ENCODE assay signal across 8 cellular contexts in the genomic region with DNA sequence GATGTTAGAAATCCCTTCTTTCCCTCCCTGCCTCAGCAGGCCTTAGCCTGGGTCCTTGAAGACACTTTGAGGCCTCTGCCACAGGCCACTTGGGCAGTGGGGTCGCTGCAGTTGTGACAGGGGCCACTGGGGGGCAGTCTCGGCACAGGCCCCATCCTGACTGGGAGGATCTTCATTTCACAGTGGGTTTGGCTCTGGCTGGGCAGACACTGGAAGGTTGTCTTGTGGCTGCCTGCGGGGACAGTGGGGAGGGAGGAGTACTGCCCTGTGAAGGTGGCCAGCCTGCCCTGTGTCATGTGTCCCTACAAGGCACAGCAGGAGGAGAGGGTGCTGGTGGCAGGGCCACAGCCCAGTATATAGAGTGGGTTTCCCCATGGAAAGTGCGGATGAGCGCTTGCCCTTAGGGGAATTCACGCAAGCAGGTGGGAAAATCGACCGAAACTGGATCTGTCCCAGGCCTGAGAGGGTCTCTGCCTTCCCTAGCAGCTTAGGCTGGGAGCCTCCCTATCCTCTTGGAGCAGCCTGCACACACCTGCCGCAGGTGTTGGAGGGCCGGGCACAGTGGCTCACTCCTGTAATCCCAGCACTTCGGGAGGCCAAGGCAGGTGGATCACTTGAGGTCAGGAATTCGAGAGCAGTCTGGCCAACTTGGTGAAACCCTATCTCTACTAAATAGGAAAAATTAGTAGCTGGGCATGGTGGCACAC. TPM values are rescaled to one million over a fixed set of nuclear protein-coding genes. Genes with fewer than 3 reads are reported as not detected.
DNase-seq lines count a peak whose midpoint lies in the region; ATAC-seq and TF ChIP-seq lines count a peak whose summit lies in the region.

No MANE protein-coding gene starts in this region.

- H4K91ac ChIP-seq in H9 (ENCODE audit: insufficient read length, low read depth, low read length), result no peak overlapping the region

- no peak overlapping the region for H2BK120ac ChIP-seq in H9 (ENCODE audit: low read depth, low read length, poor library complexity, severe bottlenecking)

- peak overlapping the region; percentile 60 to 97 (median 84); a peak in 4 of 7 replicates for H3K27ac Mint-ChIP-seq in H9
- no peak overlapping the region for H3K27ac Mint-ChIP-seq in activated T-helper 2 cell treated with anti-CD3 and anti-CD28 coated beads, Interferon-gamma antibody, Interleukin-2, Interleukin-4, amounts not matched to agents 10 μg/mL and 5 μg/mL and 100 μg/mL, durations not matched to agents 14 hours and 24 hours and 36 hours

- H3K79me1 ChIP-seq in H9 (ENCODE audit: insufficient read depth, low read depth, low read length, poor library complexity, severe bottlenecking), result no peaks in the 10 kb centered on the region

- no peak overlapping the region for H2BK5ac ChIP-seq in H9 (ENCODE audit: insufficient read length, low read length)

- H3K14ac ChIP-seq in H9 (ENCODE audit: insufficient read depth, low read length), result no peak overlapping the region

- H3K4ac ChIP-seq in H9 (ENCODE audit: low read depth, low read length), result no peak overlapping the region

- DNase-seq in BE2C (peak; percentile 81), H9 (peak; percentile 85), Peyer's patch (peak; percentile 59 to 84 (median 77)), foreskin fibroblast (peak; percentile 32 to 73), upper lobe of right lung (peak; percentile 71), GDM1 (lab: John Stamatoyannopoulos, UW) (no peak)
- peak; percentile 40 for DNase-seq in activated T-helper 2 cell treated with anti-CD3 and anti-CD28 coated beads, Interferon-gamma antibody, Interleukin-2, Interleukin-4, amounts not matched to agents 10 μg/mL and 5 μg/mL and 100 μg/mL, durations not matched to agents 14 hours and 24 hours and 36 hours (ENCODE audit: low spot score)

- H3K9me3 ChIP-seq in BE2C (no peaks in the 10 kb centered on the region), H9 (ENCODE audit: control insufficient read depth, low read depth, low read length) (no peaks in the 10 kb centered on the region), Peyer's patch (no peaks in the 10 kb centered on the region), parathyroid adenoma (ENCODE audit: control insufficient read depth, low read length) (no peaks in the 10 kb centered on the region), upper lobe of right lung (no peaks in the 10 kb centered on the region)

- H2BK20ac ChIP-seq in H9 (ENCODE audit: low read depth, low read length, poor library complexity, severe bottlenecking), result no peak overlapping the region

- WGBS in H9 (ENCODE audit: extremely low coverage, insufficient read length, low lambda C conversion rate), result no CpG with 5 or more reads among the region's 12 CpGs

- H2AK5ac ChIP-seq in H9 (ENCODE audit: insufficient read length, low read length), result no peak overlapping the region

- H3K27me3 Mint-ChIP-seq in H9 (ENCODE audit: low read depth), result no peaks in the 10 kb centered on the region; the same call in 1 of the 2 replicates
- H3K27me3 Mint-ChIP-seq in activated T-helper 2 cell treated with anti-CD3 and anti-CD28 coated beads, Interferon-gamma antibody, Interleukin-2, Interleukin-4, amounts not matched to agents 10 μg/mL and 5 μg/mL and 100 μg/mL, durations not matched to agents 14 hours and 24 hours and 36 hours (ENCODE audit: low read depth), result no peaks in the 10 kb centered on the region

- peaks cover 57 to 93% (median 91%) of the 10 kb centered on the region in 3 experiments for H3K36me3 Mint-ChIP-seq in H9 (ENCODE audit: insufficient read depth in 1 of 3, low read depth in 3 of 3)
- peaks cover 46% of the 10 kb centered on the region for H3K36me3 Mint-ChIP-seq in activated T-helper 2 cell treated with anti-CD3 and anti-CD28 coated beads, Interferon-gamma antibody, Interleukin-2, Interleukin-4, amounts not matched to agents 10 μg/mL and 5 μg/mL and 100 μg/mL, durations not matched to agents 14 hours and 24 hours and 36 hours (ENCODE audit: low read depth)

- no peak overlapping the region for H3K4me3 Mint-ChIP-seq in H9
- H3K4me3 Mint-ChIP-seq in activated T-helper 2 cell treated with anti-CD3 and anti-CD28 coated beads, Interferon-gamma antibody, Interleukin-2, Interleukin-4, amounts not matched to agents 10 μg/mL and 5 μg/mL and 100 μg/mL, durations not matched to agents 14 hours and 24 hours and 36 hours (ENCODE audit: low read depth), result no peak overlapping the region

- H2BK12ac ChIP-seq in H9 (ENCODE audit: insufficient read length, low read depth, low read length), result no peak overlapping the region

- ATAC-seq in upper lobe of right lung, result peak; percentile 73

- H2AFZ ChIP-seq in H9 (ENCODE audit: low read length) (no peak overlapping the region), parathyroid adenoma (no peak overlapping the region)

- peak; percentile 97 for TF ChIP-seq CTCF in BE2C (IDR thresholded peaks at IDR 0.05; ENCODE audit: low read depth, low read length)
- peak; percentile 97 for TF ChIP-seq CTCF in H9 (conservative IDR thresholded peaks at IDR 0.05)
- peak; percentile 60 to 89 (median 82) for TF ChIP-seq CTCF in Peyer's patch (IDR thresholded peaks at IDR 0.05)
- peak; percentile 88 for TF ChIP-seq CTCF in foreskin fibroblast (IDR thresholded peaks at IDR 0.05; ENCODE audit: low read depth, low read length)
- peak; percentile 96 for TF ChIP-seq CTCF in parathyroid adenoma (IDR thresholded peaks at IDR 0.05)
- peak; percentile 85 for TF ChIP-seq CTCF in upper lobe of right lung (IDR thresholded peaks at IDR 0.05)

- H3K79me2 ChIP-seq in H9 (ENCODE audit: insufficient read depth, low read length), result no peaks in the 10 kb centered on the region
- peaks cover under 1% of the 10 kb centered on the region for H3K79me2 ChIP-seq in parathyroid adenoma

- H3K27ac ChIP-seq in H9 (ENCODE audit: insufficient read length, low read depth, low read length) (no peak overlapping the region), Peyer's patch (no peak overlapping the region), parathyroid adenoma (no peak overlapping the region), upper lobe of right lung (no peak overlapping the region)

- no peaks in the 10 kb centered on the region for H4K20me1 ChIP-seq in H9 (ENCODE audit: control insufficient read depth, insufficient read depth, insufficient read length)

- H3K36me3 ChIP-seq in BE2C (peaks cover 99% of the 10 kb centered on the region), Peyer's patch (peaks cover 0 to 98% (median 0%) of the 10 kb centered on the region in 3 donors), parathyroid adenoma (ENCODE audit: control insufficient read depth, insufficient read depth, low read length) (no peaks in the 10 kb centered on the region), upper lobe of right lung (peaks cover 97% of the 10 kb centered on the region)

- no peak overlapping the region for H4K5ac ChIP-seq in H9 (ENCODE audit: insufficient read length, low read depth, low read length)

- H3K4me1 ChIP-seq in BE2C (peaks cover 4% of the 10 kb centered on the region; the same call in 1 of the 2 replicates), H9 (ENCODE audit: insufficient read depth, low read length) (no peaks in the 10 kb centered on the region), Peyer's patch (no peaks in the 10 kb centered on the region), parathyroid adenoma (peaks cover 17% of the 10 kb centered on the region), upper lobe of right lung (no peaks in the 10 kb centered on the region)

- intact Hi-C loops in activated T-helper 2 cell treated with anti-CD3 and anti-CD28 coated beads, Interferon-gamma antibody, Interleukin-2, Interleukin-4, amounts not matched to agents 10 μg/mL and 5 μg/mL and 100 μg/mL, durations not matched to agents 14 hours and 24 hours and 36 hours (cut with micrococcal nuclease), result loop anchor here (1.0 kb wide), 1 partner anchor 58 kb away; no protein-coding TSS in a partner anchor
- intact Hi-C loops in upper lobe of right lung (cut with DNase I), result no loop called here

- H3K9ac ChIP-seq in H9 (ENCODE audit: extremely low read depth, insufficient read length, low read length), result no peak overlapping the region
- no peak overlapping the region for H3K9ac ChIP-seq in parathyroid adenoma

- H3K23me2 ChIP-seq in H9 (ENCODE audit: insufficient read length, low read depth, low read length, poor library complexity, severe bottlenecking), result no peaks in the 10 kb centered on the region

- TF ChIP-seq POLR2A in Peyer's patch (IDR thresholded peaks at IDR 0.05), result no peak

- H3K4me1 Mint-ChIP-seq in H9, result peaks cover 4% of the 10 kb centered on the region in 2 experiments; a peak in 3 of 4 replicates
- H3K4me1 Mint-ChIP-seq in activated T-helper 2 cell treated with anti-CD3 and anti-CD28 coated beads, Interferon-gamma antibody, Interleukin-2, Interleukin-4, amounts not matched to agents 10 μg/mL and 5 μg/mL and 100 μg/mL, durations not matched to agents 14 hours and 24 hours and 36 hours (ENCODE audit: low read depth), result no peaks in the 10 kb centered on the region

- H3K4me3 ChIP-seq in BE2C (ENCODE audit: low read depth, low read length) (no peak overlapping the region), Peyer's patch (no peak overlapping the region), foreskin fibroblast (ENCODE audit: low read depth in 1 of 2, low read length in 2 of 2) (no peak overlapping the region), parathyroid adenoma (ENCODE audit: low read depth, low read length) (no peak overlapping the region), upper lobe of right lung (no peak overlapping the region)

- H4K8ac ChIP-seq in H9 (replicated peaks; ENCODE audit: insufficient read length, low read depth, low read length), result no peak overlapping the region

- H2BK15ac ChIP-seq in H9 (ENCODE audit: low read depth, low read length), result no peak overlapping the region

- no peak overlapping the region for H3T11ph ChIP-seq in H9 (ENCODE audit: low read length)

- H3K4me2 ChIP-seq in H9 (ENCODE audit: insufficient read depth, insufficient read length, low read length) (no peak overlapping the region), parathyroid adenoma (ENCODE audit: low read length) (no peak overlapping the region)

- H3K9me3 Mint-ChIP-seq in H9, result no peaks in the 10 kb centered on the region
- H3K9me3 Mint-ChIP-seq in activated T-helper 2 cell treated with anti-CD3 and anti-CD28 coated beads, Interferon-gamma antibody, Interleukin-2, Interleukin-4, amounts not matched to agents 10 μg/mL and 5 μg/mL and 100 μg/mL, durations not matched to agents 14 hours and 24 hours and 36 hours, result no peaks in the 10 kb centered on the region

- no peak overlapping the region for H3K23ac ChIP-seq in H9 (ENCODE audit: insufficient read length, low read depth, low read length)

- H3K27me3 ChIP-seq in BE2C (no peaks in the 10 kb centered on the region), H9 (ENCODE audit: insufficient read depth, low read length) (no peaks in the 10 kb centered on the region), Peyer's patch (no peaks in the 10 kb centered on the region), parathyroid adenoma (ENCODE audit: control insufficient read depth, insufficient read depth, low read length) (no peaks in the 10 kb centered on the region), upper lobe of right lung (no peaks in the 10 kb centered on the region)

- H3K18ac ChIP-seq in H9 (ENCODE audit: insufficient read length, low read depth, low read length), result no peak overlapping the region

- no peak overlapping the region for H3K56ac ChIP-seq in H9 (ENCODE audit: insufficient read length, low read depth, low read length)

RNA-seq across cellular contexts. Expression of a gene that starts 28.8 kb away (rescaled TPM):
- 6.0 TPM for polyA plus RNA-seq in BE2C (2012; ENCODE audit: insufficient read depth, insufficient read length, low read depth)
- total RNA-seq in H9 (2021), result 52.7 and 53.2 TPM in 2 replicates
- 10 to 100 TPM in 1 of 4 donors, 1 to 10 TPM in 3; 2.9 to 10.7 (median 5.2) TPM for total RNA-seq in Peyer's patch
- 66.8 and 66.9 TPM in 2 replicates for total RNA-seq in activated T-helper 2 cell treated with anti-CD3 and anti-CD28 coated beads, Interferon-gamma antibody, Interleukin-2, Interleukin-4, amounts not matched to agents 10 μg/mL and 5 μg/mL and 100 μg/mL, durations not matched to agents 14 hours and 24 hours and 36 hours
- total RNA-seq in upper lobe of right lung, result 0.46 TPM

RNA-seq across cellular contexts. Expression of a gene that starts 46.8 kb away (rescaled TPM):
- polyA plus RNA-seq in BE2C (2012; ENCODE audit: insufficient read depth, insufficient read length, low read depth), result 134 TPM
- 123 and 125 TPM in 2 replicates for total RNA-seq in H9 (2021)
- total RNA-seq in Peyer's patch, result 100 to 1,000 TPM in 3 of 4 donors, 10 to 100 TPM in 1; 79.7 to 196 (median 143) TPM
- 37.2 and 39.4 TPM in 2 replicates for total RNA-seq in activated T-helper 2 cell treated with anti-CD3 and anti-CD28 coated beads, Interferon-gamma antibody, Interleukin-2, Interleukin-4, amounts not matched to agents 10 μg/mL and 5 μg/mL and 100 μg/mL, durations not matched to agents 14 hours and 24 hours and 36 hours
- 87.2 TPM for total RNA-seq in upper lobe of right lung
